ENCODE assay signal across 14 cellular contexts in genomic region chr7:55185321-55185802, GRCh38.
DNase-seq lines count a peak whose midpoint lies in the region; ATAC-seq, FAIRE-seq and TF ChIP-seq lines count a peak whose summit lies in the region.
"Had no signal": no experiment of that assay in that cellular context is flagged by ENCODE, and none has a peak within 500 bp of the region (broad histone marks: within the 10 kb centered on the region; RNA-seq: fewer than 3 reads in every experiment).

No MANE protein-coding gene starts in this region.

- H4K91ac ChIP-seq in neuronal stem cell (ENCODE audit: low read depth, low read length, poor library complexity): no peak overlapping the region

- H2AFZ ChIP-seq in GM12878 (ENCODE audit: control insufficient read depth, low read depth, low read length) (no peak overlapping the region), neuronal stem cell (ENCODE audit: low read length) (no peak overlapping the region)

- no peak overlapping the region for H2BK12ac ChIP-seq in neuronal stem cell (ENCODE audit: low read length)

- H3K27ac ChIP-seq in GM12878 (ENCODE audit: control insufficient read depth, insufficient read depth): no peak overlapping the region
- H3K27ac ChIP-seq in neuronal stem cell (replicated peaks; ENCODE audit: low read length): no peak overlapping the region
- H3K27ac ChIP-seq in upper lobe of right lung: no peak overlapping the region
- H3K27ac ChIP-seq: colonic mucosa had no signal

- H3K27me3 ChIP-seq in GM12878 (replicated peaks in 1 of 2; ENCODE audit: control insufficient read depth in 2 of 2, insufficient read depth in 2 of 2, low read length in 1 of 2) (no peaks in the 10 kb centered on the region; a peak in 2 of 4 replicates), neuronal stem cell (ENCODE audit: control insufficient read depth in 3 of 3, insufficient read depth in 3 of 3, low read depth in 1 of 3, low read length in 3 of 3) (no peaks in the 10 kb centered on the region), upper lobe of right lung (no peaks in the 10 kb centered on the region)
- H3K27me3 ChIP-seq: colonic mucosa had no signal

- no peak overlapping the region for H3K4ac ChIP-seq in neuronal stem cell (ENCODE audit: low read length)

- no peak overlapping the region for H3K23ac ChIP-seq in neuronal stem cell (ENCODE audit: low read depth, low read length, poor library complexity)

- H3K4me2 ChIP-seq in GM12878 (ENCODE audit: control insufficient read depth, insufficient read depth) (no peak overlapping the region), neuronal stem cell (ENCODE audit: insufficient read depth, low read length, poor library complexity, severe bottlenecking) (no peak overlapping the region)

- in situ Hi-C loops in GM12878 (cut with MboI): no loop called here

- intact Hi-C loops in GM12878 (cut with micrococcal nuclease; ENCODE audit: unreplicated experiment) (no loop called here), upper lobe of right lung (cut with DNase I) (no loop called here)

- H3K79me2 ChIP-seq in GM12878 (ENCODE audit: control insufficient read depth, insufficient read depth, low read length): no peaks in the 10 kb centered on the region

- H3K9me3 ChIP-seq in GM12878 (replicated peaks; ENCODE audit: control insufficient read depth, insufficient read depth, low read length): no peaks in the 10 kb centered on the region
- H3K9me3 ChIP-seq in neuronal stem cell (replicated peaks in 1 of 2; ENCODE audit: control insufficient read depth in 2 of 2, insufficient read depth in 1 of 2, low read depth in 1 of 2, low read length in 2 of 2): no peaks in the 10 kb centered on the region
- H3K9me3 ChIP-seq in upper lobe of right lung: no peaks in the 10 kb centered on the region
- H3K9me3 ChIP-seq: colonic mucosa had no signal

- H3K4me3 ChIP-seq in GM12878 (no peak overlapping the region), neuronal stem cell (ENCODE audit: low read length in 2 of 2) (no peak overlapping the region), upper lobe of right lung (no peak overlapping the region)
- H3K4me3 ChIP-seq: colonic mucosa had no signal

- SMC1A ChIA-PET in GM12878 (lab: Charles Lee; ENCODE audit: uncharacterized antibody, unreplicated experiment): interaction anchor here (1.6 kb wide), 1 partner anchor 28 kb away, joined by 3 read pairs; no protein-coding TSS in a partner anchor

- H3K79me1 ChIP-seq in neuronal stem cell (ENCODE audit: low read depth, low read length): no peaks in the 10 kb centered on the region

- CTCF ChIA-PET in GM12878 (lab: Yijun Ruan, JAX): interaction anchor here (1.1 kb wide), 1 partner anchor 71 kb away, joined by 3 read pairs; no protein-coding TSS in a partner anchor

- RAD21 ChIA-PET in GM12878 (lab: Charles Lee; ENCODE audit: unreplicated experiment): no interaction called here

- no peak overlapping the region for H3K14ac ChIP-seq in neuronal stem cell (ENCODE audit: low read length)

- BruUV-seq in GM12878 (replicated peaks; lab: Mats Ljungman, UMichigan): no TSS peak

- no peak overlapping the region for H2BK5ac ChIP-seq in neuronal stem cell (ENCODE audit: low read length)

- TF ChIP-seq CTCF in GM12878 (IDR thresholded peaks at IDR 0.05 in 2 of 3, conservative IDR thresholded peaks at IDR 0.05 in 1 of 3; ENCODE audit: control insufficient read depth in 2 of 3, extremely low read depth in 1 of 3, insufficient read depth in 1 of 3, low read depth in 3 of 3, low read length in 3 of 3) (no peak), upper lobe of right lung (IDR thresholded peaks at IDR 0.05) (no peak)

- no peak overlapping the region for H2AK5ac ChIP-seq in neuronal stem cell (ENCODE audit: low read depth, low read length)

- H4K20me1 ChIP-seq in GM12878 (ENCODE audit: control insufficient read depth, insufficient read depth): no peaks in the 10 kb centered on the region

- TF ChIP-seq EP300 in GM12878 (IDR thresholded peaks at IDR 0.05; ENCODE audit: borderline replicate concordance in 1 of 2, control insufficient read depth in 1 of 2, low read depth in 2 of 2, low read length in 2 of 2): no peak

- POLR2A ChIA-PET in GM12878 (lab: Charles Lee): no interaction called here

- TF ChIP-seq POLR2A in GM12878 (IDR thresholded peaks at IDR 0.05; ENCODE audit: low read depth, low read length): no peak

- 39% methylated on average over 8 of the region's 8 CpGs for WGBS in GM12878 (ENCODE audit: insufficient coverage, insufficient replicate concordance, low lambda C conversion rate, missing lambda C conversion rate)
- WGBS in neuronal stem cell (ENCODE audit: extremely low coverage in 2 of 2, insufficient read length in 2 of 2, insufficient replicate concordance in 1 of 2), 2 donors: no CpG with 5 or more reads among the region's 8 CpGs

- no peak overlapping the region for H2BK15ac ChIP-seq in neuronal stem cell (ENCODE audit: low read length)

- FAIRE-seq in GM12878 (lab: Jason Lieb, UNC): no peak

- DNase-seq in EL (peak; percentile 29), LHCN-M2 (ENCODE audit: low read depth) (peak; percentile 34), GM12878 (ENCODE audit: low read depth, low spot score) (no peak), neuronal stem cell (ENCODE audit: low spot score) (no peak), upper lobe of right lung (no peak), 8988T (no peak), NCI-H2196 (lab: John Stamatoyannopoulos, UW; ENCODE audit: unreplicated experiment) (no peak), activated T-cell treated with anti-CD3 and anti-CD28 coated beads for 4 hours (no peak)
- DNase-seq: colonic mucosa; foreskin melanocyte; NCI-H1436; NCI-H524; SHP77; stimulated activated naive CD4-positive, alpha-beta T cell treated with Interleukin-2 at 50 U/mL for 16 hours had no signal

- H3K18ac ChIP-seq in neuronal stem cell (ENCODE audit: low read length): no peak overlapping the region

- no peak for TF ChIP-seq RAD21 in GM12878 (IDR thresholded peaks at IDR 0.05; ENCODE audit: insufficient read depth, low read depth, low read length)

- H2BK120ac ChIP-seq in neuronal stem cell (ENCODE audit: low read depth, low read length): no peak overlapping the region

- H3K9ac ChIP-seq in GM12878 (ENCODE audit: control insufficient read depth, insufficient read depth, low read length) (no peak overlapping the region), neuronal stem cell (ENCODE audit: low read depth, low read length, poor library complexity) (peak overlapping the region; percentile 10)

- H3K36me3 ChIP-seq in GM12878 (ENCODE audit: control insufficient read depth in 2 of 2, insufficient read depth in 2 of 2, low read length in 1 of 2) (no peaks in the 10 kb centered on the region), neuronal stem cell (replicated peaks in 1 of 2; ENCODE audit: control insufficient read depth in 2 of 2, insufficient read depth in 2 of 2, low read length in 2 of 2) (peaks cover 0 to 13% of the 10 kb centered on the region in 2 donors), upper lobe of right lung (peaks cover 30% of the 10 kb centered on the region)
- H3K36me3 ChIP-seq: colonic mucosa had no signal

- H4K8ac ChIP-seq in neuronal stem cell (ENCODE audit: low read depth, low read length): no peak overlapping the region

- H3K4me1 ChIP-seq in GM12878 (ENCODE audit: control insufficient read depth, insufficient read depth, low read length) (no peaks in the 10 kb centered on the region), neuronal stem cell (ENCODE audit: control insufficient read depth in 2 of 2, insufficient read depth in 1 of 2, low read depth in 1 of 2, low read length in 2 of 2) (peaks cover 17 to 19% of the 10 kb centered on the region in 2 donors), upper lobe of right lung (no peaks in the 10 kb centered on the region)

- ATAC-seq in GM12878 (peak; percentile 68), upper lobe of right lung (no peak)

TF ChIP-seq in GM12878, 131 proteins besides CTCF, POLR2A, EP300 and RAD21 (continues in another document):
- TF ChIP-seq SP1 (IDR thresholded peaks at IDR 0.05; ENCODE audit: low read depth, low read length): no peak
- TF ChIP-seq PML (IDR thresholded peaks at IDR 0.05; ENCODE audit: low read length): no peak
- no peak for TF ChIP-seq TCF3 (IDR thresholded peaks at IDR 0.05; ENCODE audit: borderline replicate concordance, insufficient read depth, low read depth, low read length)
- TF ChIP-seq MLLT1 (IDR thresholded peaks at IDR 0.05): no peak
- no peak for TF ChIP-seq BMI1 (IDR thresholded peaks at IDR 0.05; ENCODE audit: borderline replicate concordance)
- no peak for TF ChIP-seq USF1 (IDR thresholded peaks at IDR 0.05; ENCODE audit: borderline replicate concordance, extremely low read length, insufficient read depth, low read depth, low read length)
- no peak for TF ChIP-seq CEBPB (IDR thresholded peaks at IDR 0.05; ENCODE audit: borderline replicate concordance in 1 of 2, low read depth in 2 of 2, low read length in 2 of 2)
- no peak for TF ChIP-seq IRF4 (IDR thresholded peaks at IDR 0.05; ENCODE audit: low read depth, low read length)
- TF ChIP-seq FOXK2 (IDR thresholded peaks at IDR 0.05): no peak
- no peak for TF ChIP-seq RFX5 (IDR thresholded peaks at IDR 0.05; ENCODE audit: low read depth, low read length)
- no peak for TF ChIP-seq RELA (IDR thresholded peaks at IDR 0.05; ENCODE audit: borderline replicate concordance, partially characterized antibody)

Comparison
In these comparisons a context has a peak if more than half of its experiments do, and no peak if none do; other contexts are left out.
1. DNase-seq: peak in EL (single experiment) and LHCN-M2 (single experiment); none in GM12878 (single experiment), neuronal stem cell (single experiment), upper lobe of right lung (single experiment), 8988T (single experiment), NCI-H2196 (single experiment) and activated T-cell treated with anti-CD3 and anti-CD28 coated beads for 4 hours (single experiment).